In genomic region chr20:32589769-32590168, GRCh38 we compare ENCODE assay signal across 27 cellular contexts.
"Had no signal": no experiment of that assay in that cellular context is flagged by ENCODE, and none has a peak within 500 bp of the region (broad histone marks: within the 10 kb centered on the region; RNA-seq: fewer than 3 reads in every experiment).

No MANE protein-coding gene starts in this region.

- ATAC-seq: activated CD8-positive, alpha-beta T cell treated with anti-CD3 and anti-CD28 coated beads, Interleukin-2, amount 10 ng/mL, durations not matched to agents 7 days and 5 days; activated naive CD4-positive, alpha-beta T cell treated with anti-CD3 and anti-CD28 coated beads, Interleukin-2, amount 50 U/mL, for 72 hours; activated naive CD8-positive, alpha-beta T cell treated with anti-CD3 and anti-CD28 coated beads, Interleukin-2, amount 50 U/mL, for 24 hours; body of pancreas; SK-N-SH treated with all-trans-retinoic acid at 6 μM for 48 hours; WTC11 had no signal

- H3K27ac Mint-ChIP-seq: activated CD8-positive, alpha-beta T cell treated with anti-CD3 and anti-CD28 coated beads, Interleukin-2, amount 10 ng/mL, durations not matched to agents 7 days and 5 days; activated naive CD4-positive, alpha-beta T cell treated with anti-CD3 and anti-CD28 coated beads, Interleukin-2, amount 50 U/mL, for 72 hours; activated naive CD8-positive, alpha-beta T cell treated with anti-CD3 and anti-CD28 coated beads, Interleukin-2, amount 50 U/mL, for 24 hours; activated T-helper 1 cell treated with anti-CD3 and anti-CD28 coated beads, Interleukin-12 subunit alpha, Interleukin-12 subunit beta, Interleukin-2, Interleukin-4 antibody, amounts not matched to agents 30 ng/mL and 10 ng/mL and 1 ng/mL, durations not matched to agents 14 hours and 24 hours and 36 hours; WTC11 had no signal

- H3K4me1 ChIP-seq: ascending aorta, SJCRH30 had no signal

- H3K27me3 ChIP-seq: ascending aorta, body of pancreas, Peyer's patch had no signal

- H3K4me3 Mint-ChIP-seq: activated CD8-positive, alpha-beta T cell treated with anti-CD3 and anti-CD28 coated beads, Interleukin-2, amount 10 ng/mL, durations not matched to agents 7 days and 5 days; activated naive CD8-positive, alpha-beta T cell treated with anti-CD3 and anti-CD28 coated beads, Interleukin-2, amount 50 U/mL, for 24 hours; activated T-helper 1 cell treated with anti-CD3 and anti-CD28 coated beads, Interleukin-12 subunit alpha, Interleukin-12 subunit beta, Interleukin-2, Interleukin-4 antibody, amounts not matched to agents 30 ng/mL and 10 ng/mL and 1 ng/mL, durations not matched to agents 14 hours and 24 hours and 36 hours; WTC11 had no signal

- H3K36me3 Mint-ChIP-seq: activated naive CD4-positive, alpha-beta T cell treated with anti-CD3 and anti-CD28 coated beads, Interleukin-2, amount 50 U/mL, for 72 hours; WTC11 had no signal

- H3K36me3 ChIP-seq: ascending aorta, Peyer's patch, SJCRH30 had no signal

- H3K4me3 ChIP-seq: ascending aorta, body of pancreas, Peyer's patch, SJCRH30 had no signal

- H3K9me3 Mint-ChIP-seq: activated naive CD4-positive, alpha-beta T cell treated with anti-CD3 and anti-CD28 coated beads, Interleukin-2, amount 50 U/mL, for 72 hours; activated naive CD8-positive, alpha-beta T cell treated with anti-CD3 and anti-CD28 coated beads, Interleukin-2, amount 50 U/mL, for 24 hours; activated T-helper 1 cell treated with anti-CD3 and anti-CD28 coated beads, Interleukin-12 subunit alpha, Interleukin-12 subunit beta, Interleukin-2, Interleukin-4 antibody, amounts not matched to agents 30 ng/mL and 10 ng/mL and 1 ng/mL, durations not matched to agents 14 hours and 24 hours and 36 hours; WTC11 had no signal

- H3K27ac ChIP-seq: ascending aorta, body of pancreas, Peyer's patch, RWPE1, SJCRH30 had no signal

- H3K9me3 ChIP-seq: ascending aorta, body of pancreas, Peyer's patch, SJCRH30 had no signal

- DNase-seq: activated CD4-positive, alpha-beta T cell treated with anti-CD3 and anti-CD28 coated beads for 48 hours; activated CD4-positive, alpha-beta T cell treated with anti-CD3 and anti-CD28 coated beads, Interleukin-2, amount 50 U/mL, for 4 hours; activated CD4-positive, CD25-positive, alpha-beta regulatory T cell treated with anti-CD3 and anti-CD28 coated beads, Interleukin-2, amount 50 U/mL, for 72 hours; activated CD8-positive, alpha-beta memory T cell treated with anti-CD3 and anti-CD28 coated beads, Interleukin-2, amount 50 U/mL, for 48 hours; activated CD8-positive, alpha-beta T cell treated with anti-CD3 and anti-CD28 coated beads, Interleukin-2, amount 10 ng/mL, durations not matched to agents 7 days and 5 days; activated effector memory CD4-positive, alpha-beta T cell treated with anti-CD3 and anti-CD28 coated beads, Interleukin-2, amount 50 U/mL, for 16 hours; activated naive CD4-positive, alpha-beta T cell treated with Interleukin-2 at 50 U/mL for 16 hours; activated naive CD8-positive, alpha-beta T cell treated with anti-CD3 and anti-CD28 coated beads, Interleukin-2, amount 50 U/mL, for 24 hours; activated T-cell treated with anti-CD3 and anti-CD28 coated beads, Interleukin-2, amount 50 U/mL, for 1 hour; amniotic stem cell; body of pancreas; central memory CD4-positive, alpha-beta T cell; NCI-H1048; NCI-H1930; NCI-H2171; NCI-H2227 treated with DMSO at 0.1 percent for 48 hours; NCI-H526 treated with DMSO at 0.1 percent for 48 hours; NCI-H82; Peyer's patch; Right ventricle myocardium superior; SJCRH30 had no signal
